Comparison of ENCODE assay signal across 8 cellular contexts in the genomic region with DNA sequence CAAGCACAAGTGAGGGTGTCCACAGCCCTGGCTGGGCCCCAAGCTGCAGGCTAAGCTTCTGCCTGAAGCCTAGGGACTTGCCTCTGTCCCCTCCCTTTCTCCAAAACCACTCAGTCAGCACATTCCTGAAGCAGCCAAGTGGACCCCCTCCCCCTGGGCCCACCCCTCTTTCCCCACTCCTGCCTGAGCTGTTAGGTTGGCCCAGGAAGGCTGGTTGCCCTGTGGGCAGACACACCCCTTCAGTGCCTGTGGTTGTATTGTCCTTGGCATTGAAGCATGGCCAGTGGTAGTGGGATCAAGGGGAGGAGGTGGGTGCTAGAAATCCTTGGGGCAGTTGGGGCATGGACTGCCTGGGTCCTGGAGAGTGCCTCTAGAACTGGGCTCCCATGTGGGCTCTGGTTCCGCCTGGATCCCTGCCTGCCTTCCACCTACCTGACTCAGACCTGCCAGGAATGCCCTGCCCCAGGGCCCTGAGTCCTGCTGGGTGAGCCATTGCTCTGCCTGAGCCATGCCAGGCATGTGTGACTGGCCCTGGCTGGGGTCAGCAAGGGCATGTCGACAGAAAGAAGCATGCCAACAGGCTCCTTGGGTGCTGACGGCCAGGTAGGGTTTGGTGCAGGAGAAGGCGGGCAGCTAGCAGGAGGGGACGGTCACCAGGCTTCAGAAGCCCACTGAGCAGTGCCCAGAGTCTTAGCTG. TPM values are rescaled to one million over a fixed set of nuclear protein-coding genes. Genes with fewer than 3 reads are reported as not detected.
A peak's percentile ranks its signal among the peaks of the same experiment; 100 is the strongest.
DNase-seq lines count a peak whose midpoint lies in the region; ATAC-seq and TF ChIP-seq lines count a peak whose summit lies in the region.

No MANE protein-coding gene starts in this region.

- TF ChIP-seq POLR2A in heart left ventricle (IDR thresholded peaks at IDR 0.05): no peak
- TF ChIP-seq POLR2A in lower leg skin (IDR thresholded peaks at IDR 0.05): no peak
- peak in 1 of 4 donors; percentile 33 for TF ChIP-seq POLR2A in upper lobe of left lung (IDR thresholded peaks at IDR 0.05)

- intact Hi-C loops in heart left ventricle (cut with DNase I) (loop anchor here in 2 of 10 donors (2.0 kb wide), 1 partner anchor 17 kb away; a partner anchor contains a TSS), lower leg skin (cut with DNase I; ENCODE audit: low total_unique reads) (no loop called here)

- H3K4me3 ChIP-seq in heart left ventricle: peak overlapping the region in 8 of 12 donors; percentile 56 to 89 (median 74)
- peak overlapping the region in 1 of 2 donors; percentile 77 for H3K4me3 ChIP-seq in right atrium auricular region
- H3K4me3 ChIP-seq in lower leg skin (ENCODE audit: low read depth, poor library complexity, severe bottlenecking): peak overlapping the region; percentile 1
- H3K4me3 ChIP-seq in upper lobe of left lung: peak overlapping the region; percentile 58 to 91 (median 88)

- H3K4me1 ChIP-seq in heart left ventricle (peaks cover 0 to 68% (median 39%) of the 10 kb centered on the region in 12 donors), right atrium auricular region (peaks cover 2 to 57% of the 10 kb centered on the region in 2 donors), upper lobe of left lung (peaks cover 54 to 96% (median 75%) of the 10 kb centered on the region in 4 donors)

- no peak for DNase-seq in heart left ventricle
- no peak for DNase-seq in right atrium auricular region (ENCODE audit: low spot score)
- DNase-seq in astrocyte of the hippocampus (ENCODE audit: low read depth, low spot score): peak; percentile 57
- DNase-seq in lower leg skin (ENCODE audit: low spot score in 2 of 2): no peak
- DNase-seq in upper lobe of left lung: peak; percentile 56 to 73
- DNase-seq in stimulated activated CD4-positive, alpha-beta T cell treated with anti-CD3 and anti-CD28 coated beads, Interleukin-2, amount 100 ng/mL, for 24 hours: no peak

- 80 to 100% (median 85%) methylated on average over 2 to 5 of the region's 5 CpGs for WGBS in heart left ventricle, 4 donors
- WGBS in lower leg skin, 2 donors: 57 to 67% methylated on average over 3 to 4 of the region's 5 CpGs
- 54% methylated on average over 5 of the region's 5 CpGs; no CpG with 5 or more reads in 1 of the 2 donors for WGBS in upper lobe of left lung, 2 donors

- ATAC-seq in heart left ventricle (no peak), upper lobe of left lung (ENCODE audit: low FRiP score in 2 of 2) (peak in 1 of 2 donors; percentile 1), GM21515 (IDR thresholded peaks at IDR 0.05; ENCODE audit: unreplicated experiment) (no peak), HG02970 (IDR thresholded peaks at IDR 0.05; ENCODE audit: low FRiP score, unreplicated experiment) (no peak)

- no peaks in the 10 kb centered on the region for H3K27me3 ChIP-seq in heart left ventricle
- H3K27me3 ChIP-seq in right atrium auricular region: no peaks in the 10 kb centered on the region
- no peaks in the 10 kb centered on the region for H3K27me3 ChIP-seq in upper lobe of left lung

- H3K36me3 ChIP-seq in heart left ventricle (peaks cover 0 to 20% (median 4%) of the 10 kb centered on the region in 9 donors), right atrium auricular region (peaks cover 11% of the 10 kb centered on the region), upper lobe of left lung (peaks cover 0 to 32% (median 21%) of the 10 kb centered on the region in 4 donors)

- peak overlapping the region in 7 of 12 donors; percentile 18 to 88 (median 86) for H3K27ac ChIP-seq in heart left ventricle
- H3K27ac ChIP-seq in right atrium auricular region: peak overlapping the region in 1 of 2 donors; percentile 88
- peak overlapping the region; percentile 92 to 98 (median 96) for H3K27ac ChIP-seq in upper lobe of left lung

- no peak for TF ChIP-seq EP300 in upper lobe of left lung (IDR thresholded peaks at IDR 0.05)

- no peaks in the 10 kb centered on the region for H3K9me3 ChIP-seq in heart left ventricle
- no peaks in the 10 kb centered on the region for H3K9me3 ChIP-seq in right atrium auricular region
- no peaks in the 10 kb centered on the region for H3K9me3 ChIP-seq in upper lobe of left lung

- TF ChIP-seq CTCF in heart left ventricle (IDR thresholded peaks at IDR 0.05) (no peak), right atrium auricular region (IDR thresholded peaks at IDR 0.05) (no peak), lower leg skin (IDR thresholded peaks at IDR 0.05) (no peak), upper lobe of left lung (IDR thresholded peaks at IDR 0.05) (no peak)

RNA-seq across cellular contexts. Expression of a gene that starts 2.1 kb away (rescaled TPM):
- 10 to 100 TPM in 1 of 9 donors, 1 to 10 TPM in 8; 1.5 to 11.5 (median 2.7) TPM for total RNA-seq in heart left ventricle
- polyA plus RNA-seq in heart left ventricle: 1 to 10 TPM; 1.9 to 4.5 TPM
- total RNA-seq in right atrium auricular region: 1 to 10 TPM; 3.3 to 6.7 TPM
- total RNA-seq in lower leg skin: 10 to 100 TPM; 11.0 to 30.9 (median 21.8) TPM
- total RNA-seq in upper lobe of left lung: 10 to 100 TPM; 34.8 to 84.9 (median 64.1) TPM

RNA-seq across cellular contexts. Expression of a gene that starts 17.3 kb away (rescaled TPM):
- 1 to 10 TPM in 5 of 9 donors, under 1 TPM in 4; 0.28 to 2.8 (median 1.2) TPM for total RNA-seq in heart left ventricle
- 1 to 10 TPM; 1.0 to 1.1 TPM for polyA plus RNA-seq in heart left ventricle
- 1 to 10 TPM; 1.0 to 1.1 TPM for total RNA-seq in right atrium auricular region
- 1 to 10 TPM; 2.1 to 9.5 (median 4.4) TPM for total RNA-seq in lower leg skin
- 10 to 100 TPM in 3 of 6 donors, 1 to 10 TPM in 3; 3.5 to 34.6 (median 13.0) TPM for total RNA-seq in upper lobe of left lung

RNA-seq across cellular contexts. Expression of a gene that starts 19.9 kb away (rescaled TPM):
- total RNA-seq in heart left ventricle: 1 to 10 TPM in 7 of 9 donors, under 1 TPM in 2; 0.52 to 4.8 (median 1.7) TPM
- 10 to 100 TPM in 1 of 2 donors, 1 to 10 TPM in 1; 2.5 to 11.7 TPM for polyA plus RNA-seq in heart left ventricle
- 1 to 10 TPM in 1 of 2 donors, not detected in 1; 1.7 TPM for total RNA-seq in right atrium auricular region
- total RNA-seq in lower leg skin: 10 to 100 TPM in 3 of 4 donors, 1 to 10 TPM in 1; 9.4 to 33.6 (median 23.5) TPM
- total RNA-seq in upper lobe of left lung: 10 to 100 TPM in 3 of 6 donors, 1 to 10 TPM in 3; 4.1 to 25.8 (median 14.1) TPM

RNA-seq across cellular contexts. Expression of a gene that starts 26.1 kb away (rescaled TPM):
- total RNA-seq in heart left ventricle (1,000 to 10,000 TPM in 1 of 9 donors, 100 to 1,000 TPM in 8; 255 to 1,006 (median 869) TPM), right atrium auricular region (100 to 1,000 TPM; 231 to 505 TPM), lower leg skin (100 to 1,000 TPM; 538 to 966 (median 735) TPM), upper lobe of left lung (1,000 to 10,000 TPM in 2 of 6 donors, 100 to 1,000 TPM in 4; 206 to 1,142 (median 416) TPM)
- polyA plus RNA-seq in heart left ventricle: 1,000 to 10,000 TPM in 1 of 2 donors, 100 to 1,000 TPM in 1; 458 to 1,439 TPM

RNA-seq across cellular contexts. Expression of a gene that starts 28.3 kb away (rescaled TPM):
- total RNA-seq in heart left ventricle (10 to 100 TPM; 11.5 to 31.7 (median 14.9) TPM), right atrium auricular region (100 to 1,000 TPM in 1 of 2 donors, 10 to 100 TPM in 1; 55.8 to 139 TPM), lower leg skin (100 to 1,000 TPM in 2 of 4 donors, 10 to 100 TPM in 2; 76.6 to 138 (median 103) TPM), upper lobe of left lung (100 to 1,000 TPM in 2 of 6 donors, 10 to 100 TPM in 4; 69.5 to 123 (median 85.5) TPM)
- 10 to 100 TPM; 17.7 to 25.1 TPM for polyA plus RNA-seq in heart left ventricle

Comparison
In these comparisons a context has a peak if more than half of its experiments do, and no peak if none do; other contexts are left out.
1. DNase-seq: peak in astrocyte of the hippocampus (single experiment) and upper lobe of left lung (2 of 2); none in heart left ventricle (0 of 5), right atrium auricular region (single experiment), lower leg skin (0 of 2) and stimulated activated CD4-positive, alpha-beta T cell treated with anti-CD3 and anti-CD28 coated beads, Interleukin-2, amount 100 ng/mL, for 24 hours (0 of 2).